Comparison of ENCODE assay signal across 8 cellular contexts in genomic region chr5:34957857-34958690, GRCh38. TPM values are rescaled to one million over a fixed set of nuclear protein-coding genes. Genes with fewer than 3 reads are reported as not detected.
DNase-seq lines count a peak whose midpoint lies in the region; ATAC-seq and TF ChIP-seq lines count a peak whose summit lies in the region.

No MANE protein-coding gene starts in this region.

- TF ChIP-seq CTCF in H9 (conservative IDR thresholded peaks at IDR 0.05) = peak; percentile 73
- TF ChIP-seq CTCF in choroid plexus epithelial cell (conservative IDR thresholded peaks at IDR 0.05; ENCODE audit: low read depth, low read length) = peak; percentile 81
- no peak for TF ChIP-seq CTCF in mucosa of descending colon (IDR thresholded peaks at IDR 0.05)

- peaks cover 5 to 26% (median 15%) of the 10 kb centered on the region in 3 experiments; a peak in 5 of 7 replicates for H3K36me3 Mint-ChIP-seq in H9 (ENCODE audit: insufficient read depth in 1 of 3, low read depth in 3 of 3)

- ATAC-seq in mucosa of descending colon = peak; percentile 64

- no peak overlapping the region for H3K14ac ChIP-seq in H9 (ENCODE audit: insufficient read depth, low read length)

- H3K23me2 ChIP-seq in H9 (ENCODE audit: insufficient read length, low read depth, low read length, poor library complexity, severe bottlenecking) = no peaks in the 10 kb centered on the region

- H3K9me3 ChIP-seq in H9 (ENCODE audit: control insufficient read depth, low read depth, low read length) (no peaks in the 10 kb centered on the region), mucosa of descending colon (no peaks in the 10 kb centered on the region)

- H3K56ac ChIP-seq in H9 (ENCODE audit: insufficient read length, low read depth, low read length) = no peak overlapping the region

- H3K27ac Mint-ChIP-seq in H9 = peak overlapping the region in 1 of 3 experiments; percentile 63; a peak in 1 of 7 replicates

- WGBS in H9 (ENCODE audit: extremely low coverage, insufficient read length, low lambda C conversion rate) = no CpG with 5 or more reads among the region's 5 CpGs

- no peak overlapping the region for H3K18ac ChIP-seq in H9 (ENCODE audit: insufficient read length, low read depth, low read length)

- H3K27ac ChIP-seq in H9 (ENCODE audit: insufficient read length, low read depth, low read length) = no peak overlapping the region

- H3K27me3 Mint-ChIP-seq in H9 (ENCODE audit: low read depth) = no peaks in the 10 kb centered on the region

- H2BK12ac ChIP-seq in H9 (ENCODE audit: insufficient read length, low read depth, low read length) = no peak overlapping the region

- no peak overlapping the region for H2BK15ac ChIP-seq in H9 (ENCODE audit: low read depth, low read length)

- no peaks in the 10 kb centered on the region for H3K4me1 ChIP-seq in H9 (ENCODE audit: insufficient read depth, low read length)
- no peaks in the 10 kb centered on the region for H3K4me1 ChIP-seq in mucosa of descending colon (ENCODE audit: low read depth)

- H3K36me3 ChIP-seq in mucosa of descending colon (ENCODE audit: low read depth) = no peaks in the 10 kb centered on the region

- no peaks in the 10 kb centered on the region for H3K27me3 ChIP-seq in H9 (ENCODE audit: insufficient read depth, low read length)

- no peaks in the 10 kb centered on the region for H3K9me3 Mint-ChIP-seq in H9

- H4K5ac ChIP-seq in H9 (ENCODE audit: insufficient read length, low read depth, low read length) = no peak overlapping the region

- H3K79me2 ChIP-seq in H9 (ENCODE audit: insufficient read depth, low read length) = no peaks in the 10 kb centered on the region

- no peak overlapping the region for H2AK5ac ChIP-seq in H9 (ENCODE audit: insufficient read length, low read length)

- no peak overlapping the region for H2BK5ac ChIP-seq in H9 (ENCODE audit: insufficient read length, low read length)

- H3K79me1 ChIP-seq in H9 (ENCODE audit: insufficient read depth, low read depth, low read length, poor library complexity, severe bottlenecking) = no peaks in the 10 kb centered on the region

- H3T11ph ChIP-seq in H9 (ENCODE audit: low read length) = no peak overlapping the region

- H2BK20ac ChIP-seq in H9 (ENCODE audit: low read depth, low read length, poor library complexity, severe bottlenecking) = no peak overlapping the region

- no peak overlapping the region for H2AFZ ChIP-seq in H9 (ENCODE audit: low read length)

- no peak overlapping the region for H3K4me2 ChIP-seq in H9 (ENCODE audit: insufficient read depth, insufficient read length, low read length)

- H4K20me1 ChIP-seq in H9 (ENCODE audit: control insufficient read depth, insufficient read depth, insufficient read length) = no peaks in the 10 kb centered on the region

- H3K4me1 Mint-ChIP-seq in H9 = peaks cover 0 to 2% of the 10 kb centered on the region in 2 experiments; a peak in 1 of 4 replicates

- DNase-seq in NCI-H2081 (lab: John Stamatoyannopoulos, UW) = peak; percentile 7 to 25
- DNase-seq in NCI-H2081 treated with DMSO at 0.1 percent for 48 hours (lab: John Stamatoyannopoulos, UW) = no peak
- no peak for DNase-seq in H9
- peak; percentile 37 for DNase-seq in NCI-H69 (lab: John Stamatoyannopoulos, UW)
- peak; percentile 72 for DNase-seq in choroid plexus epithelial cell (ENCODE audit: low read depth)
- DNase-seq in mucosa of descending colon = peak in 1 of 3 donors; percentile 37
- DNase-seq in T-helper 1 cell = no peak
- DNase-seq in T-helper 9 cell = no peak

- H3K4me3 Mint-ChIP-seq in H9 = no peak overlapping the region

- H3K4me3 ChIP-seq in choroid plexus epithelial cell (ENCODE audit: low read depth, low read length) (no peak overlapping the region), mucosa of descending colon (no peak overlapping the region)

- no peak overlapping the region for H2BK120ac ChIP-seq in H9 (ENCODE audit: low read depth, low read length, poor library complexity, severe bottlenecking)

- H4K8ac ChIP-seq in H9 (replicated peaks; ENCODE audit: insufficient read length, low read depth, low read length) = no peak overlapping the region

- no peak overlapping the region for H3K9ac ChIP-seq in H9 (ENCODE audit: extremely low read depth, insufficient read length, low read length)

- H4K91ac ChIP-seq in H9 (ENCODE audit: insufficient read length, low read depth, low read length) = no peak overlapping the region

- no peak overlapping the region for H3K4ac ChIP-seq in H9 (ENCODE audit: low read depth, low read length)

- intact Hi-C loops in mucosa of descending colon (cut with DNase I, micrococcal nuclease) = no loop called here

- no peak overlapping the region for H3K23ac ChIP-seq in H9 (ENCODE audit: insufficient read length, low read depth, low read length)

RNA-seq across cellular contexts. Expression of gene DNAJC21, which starts 28.7 kb away (rescaled TPM):
- total RNA-seq in H9 (2021) (44.9 and 50.4 TPM in 2 replicates), mucosa of descending colon (10 to 100 TPM; 37.1 to 53.6 (median 40.1) TPM)

RNA-seq across cellular contexts. Expression of gene BRIX1, which starts 42.6 kb away (rescaled TPM):
- 72.2 and 77.0 TPM in 2 replicates for total RNA-seq in H9 (2021)
- 10 to 100 TPM; 10.7 to 19.2 (median 18.2) TPM for total RNA-seq in mucosa of descending colon

RNA-seq across cellular contexts. Expression of gene RAD1, which starts 42.8 kb away (rescaled TPM):
- total RNA-seq in H9 (2021) (39.5 and 41.0 TPM in 2 replicates), mucosa of descending colon (10 to 100 TPM; 12.0 to 14.7 (median 13.8) TPM)

Comparison
In these comparisons a context has a peak if more than half of its experiments do, and no peak if none do; other contexts are left out.
1. DNase-seq: peak in NCI-H2081 (2 of 2), NCI-H69 (single experiment) and choroid plexus epithelial cell (single experiment); none in NCI-H2081 treated with DMSO at 0.1 percent for 48 hours (single experiment), H9 (single experiment), T-helper 1 cell (0 of 5) and T-helper 9 cell (single experiment).